In the genomic region with DNA sequence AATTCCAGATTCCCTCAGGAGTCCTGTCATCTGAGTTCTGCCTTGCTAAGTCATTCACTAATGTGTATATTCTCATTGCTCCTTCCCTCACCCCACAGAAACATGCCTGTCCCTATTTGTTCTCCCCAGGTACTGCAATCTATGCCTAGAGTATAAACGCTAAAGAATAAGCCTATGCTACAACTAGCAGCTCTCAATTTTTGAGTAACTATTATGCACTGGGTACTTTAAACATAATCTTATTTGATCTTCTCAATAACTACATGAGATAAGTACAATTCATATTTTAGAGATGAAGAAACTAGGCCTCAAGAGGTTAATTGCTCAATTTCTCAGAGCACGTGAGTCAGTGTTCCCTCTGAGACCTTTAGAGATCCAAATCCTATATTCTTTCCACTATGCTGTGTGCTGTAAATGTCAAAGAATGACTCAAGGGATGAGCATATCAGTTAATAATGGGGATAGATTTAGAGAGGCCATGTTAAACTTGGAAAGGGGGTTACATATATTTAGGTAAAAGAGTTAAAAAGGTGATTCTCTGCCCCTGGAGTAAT, we compare ENCODE assay signal across 19 cellular contexts.
"Had no signal": no experiment of that assay in that cellular context is flagged by ENCODE, and none has a peak within 500 bp of the region (broad histone marks: within the 10 kb centered on the region; RNA-seq: fewer than 3 reads in every experiment).

No MANE protein-coding gene starts in this region.

- H3K9me3 ChIP-seq: body of pancreas, colonic mucosa, tibial artery, vagina had no signal

- DNase-seq: activated B cell treated with CpG ODN at 0.5 μM for 24 hours; activated CD4-positive, alpha-beta memory T cell treated with anti-CD3 and anti-CD28 coated beads for 36 hours; activated CD4-positive, alpha-beta T cell treated with anti-CD3 and anti-CD28 coated beads for 4 hours; activated CD8-positive, alpha-beta memory T cell treated with anti-CD3 and anti-CD28 coated beads, Interleukin-2, amount 10 ng/mL, durations not matched to agents 7 days and 5 days; activated naive CD8-positive, alpha-beta T cell treated with anti-CD3 and anti-CD28 coated beads for 36 hours; body of pancreas; central memory CD4-positive, alpha-beta T cell; colonic mucosa; endodermal cell; left cardiac atrium; nephron progenitor cell; occipital lobe; posterior cingulate gyrus; stimulated activated CD4-positive, alpha-beta T cell treated with anti-CD3 and anti-CD28 coated beads, Interleukin-12 subunit alpha, Interleukin-12 subunit beta, amount 100 ng/mL, for 4 hours; stimulated activated CD4-positive, alpha-beta T cell treated with anti-CD3 and anti-CD28 coated beads, Interleukin-1b, Interleukin-23, amount 100 ng/mL, for 48 hours; stimulated activated CD8-positive, alpha-beta memory T cell treated with anti-CD3 and anti-CD28 coated beads, Interleukin-4, amount 100 ng/mL, for 48 hours; stimulated activated naive CD4-positive, alpha-beta T cell treated with Interleukin-2 at 50 U/mL for 16 hours; tibial artery had no signal

- ATAC-seq: activated CD8-positive, alpha-beta memory T cell treated with anti-CD3 and anti-CD28 coated beads, Interleukin-2, amount 10 ng/mL, durations not matched to agents 7 days and 5 days; body of pancreas; left cardiac atrium had no signal

- H3K4me1 ChIP-seq: body of pancreas, colonic mucosa, tibial artery, vagina had no signal

- H3K4me3 ChIP-seq: body of pancreas, colonic mucosa, tibial artery, vagina had no signal

- H3K27ac ChIP-seq: body of pancreas, colonic mucosa, tibial artery, vagina had no signal

- H3K27me3 ChIP-seq: body of pancreas, colonic mucosa, tibial artery, vagina had no signal

- H3K36me3 ChIP-seq: colonic mucosa, tibial artery, vagina had no signal
